Comparison of ENCODE assay signal across 12 cellular contexts in the genomic region with DNA sequence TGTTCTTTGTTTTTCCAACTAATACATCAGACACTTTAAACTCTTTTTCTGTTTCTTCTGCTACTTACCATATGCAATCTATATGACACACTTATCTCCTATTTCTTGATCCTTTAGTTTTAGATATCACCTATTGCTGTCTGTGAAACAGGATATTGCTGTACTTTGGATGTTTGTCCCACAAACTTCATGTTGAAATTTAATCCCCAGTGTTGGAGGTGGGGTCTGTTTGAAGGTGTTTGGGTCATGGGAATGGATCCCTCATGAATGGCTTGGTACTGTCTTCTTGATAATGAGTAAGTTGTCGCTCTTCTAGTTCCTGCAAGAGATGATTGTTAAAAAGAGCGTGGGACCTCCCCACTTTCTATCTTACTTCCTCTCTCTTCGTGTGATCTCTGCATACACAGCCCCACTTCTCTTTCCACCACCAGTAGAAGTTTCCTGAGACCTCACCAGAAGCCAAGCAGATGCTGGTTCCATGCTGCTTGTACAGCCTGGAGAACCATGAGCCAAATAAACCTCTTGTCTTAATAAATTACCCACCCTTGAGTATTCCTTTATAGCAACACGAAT.
DNase-seq lines count a peak whose midpoint lies in the region; ATAC-seq, FAIRE-seq and TF ChIP-seq lines count a peak whose summit lies in the region.
"Had no signal": no experiment of that assay in that cellular context is flagged by ENCODE, and none has a peak within 500 bp of the region (broad histone marks: within the 10 kb centered on the region; RNA-seq: fewer than 3 reads in every experiment).

No MANE protein-coding gene starts in this region.

- POLR2A ChIA-PET in GM12878 (lab: Charles Lee): no interaction called here

- no peaks in the 10 kb centered on the region for H4K20me1 ChIP-seq in GM12878 (ENCODE audit: control insufficient read depth, insufficient read depth)

- in situ Hi-C loops in GM12878 (cut with MboI): no loop called here

- peaks cover 3 to 6% of the 10 kb centered on the region in 2 donors for H3K36me3 Mint-ChIP-seq in activated T-cell treated with anti-CD3 and anti-CD28 coated beads, Interleukin-2, amount 50 U/mL, for 72 hours (ENCODE audit: insufficient read depth in 2 of 2)

- peak; percentile 78 for FAIRE-seq in GM12878 (lab: Jason Lieb, UNC)

- peaks cover 40% of the 10 kb centered on the region for H3K27me3 Mint-ChIP-seq in activated T-cell treated with anti-CD3 and anti-CD28 coated beads, Interleukin-2, amount 50 U/mL, for 72 hours (ENCODE audit: low read depth)

- DNase-seq in GM12878 (ENCODE audit: low read depth, low spot score) (peak; percentile 21), anterior cingulate cortex (lab: John Stamatoyannopoulos, UW) (no peak), NCI-H2196 (lab: John Stamatoyannopoulos, UW; ENCODE audit: unreplicated experiment) (no peak), HCEC 1CT (no peak)
- DNase-seq in activated T-cell treated with anti-CD3 and anti-CD28 coated beads, Interleukin-2, amount 50 U/mL, for 72 hours: no peak
- DNase-seq: activated T-cell treated with anti-CD3 and anti-CD28 coated beads, Interleukin-2, amount 50 U/mL, for 48 hours; DMS 273 treated with DMSO at 0.1 percent for 48 hours; H9; MG63 had no signal

- H3K4me1 Mint-ChIP-seq in activated T-cell treated with anti-CD3 and anti-CD28 coated beads, Interleukin-2, amount 50 U/mL, for 72 hours (ENCODE audit: low read depth): no peaks in the 10 kb centered on the region

- no peak overlapping the region for H2AFZ ChIP-seq in GM12878 (ENCODE audit: control insufficient read depth, low read depth, low read length)

- H3K4me3 ChIP-seq in GM12878: no peak overlapping the region
- H3K4me3 ChIP-seq: MG63 had no signal

- CTCF ChIA-PET in GM12878 (lab: Yijun Ruan, JAX): interaction anchor here (2.0 to 2.1 kb wide), 2 partner anchors 8 to 334 kb away, joined by 6 to 9 read pairs; no protein-coding TSS in a partner anchor

- no peaks in the 10 kb centered on the region for H3K79me2 ChIP-seq in GM12878 (ENCODE audit: control insufficient read depth, insufficient read depth, low read length)

- RAD21 ChIA-PET in GM12878 (lab: Charles Lee; ENCODE audit: unreplicated experiment): no interaction called here

- no peaks in the 10 kb centered on the region; the same call in 1 of the 2 replicates for H3K4me1 ChIP-seq in GM12878 (ENCODE audit: control insufficient read depth, insufficient read depth, low read length)

- peak overlapping the region; percentile 29; the same call in 1 of the 2 replicates for H3K27ac ChIP-seq in GM12878 (ENCODE audit: control insufficient read depth, insufficient read depth)

- TF ChIP-seq RAD21 in GM12878 (IDR thresholded peaks at IDR 0.05; ENCODE audit: insufficient read depth, low read depth, low read length): no peak

- no peaks in the 10 kb centered on the region; the same call in 2 of the 3 replicates for H3K9me3 ChIP-seq in GM12878 (replicated peaks; ENCODE audit: control insufficient read depth, insufficient read depth, low read length)

- BruUV-seq in GM12878 (replicated peaks; lab: Mats Ljungman, UMichigan): no TSS peak

- WGBS in GM12878 (ENCODE audit: insufficient coverage, insufficient replicate concordance, low lambda C conversion rate, missing lambda C conversion rate): 16% methylated on average over 4 of the region's 4 CpGs

- H3K4me2 ChIP-seq in GM12878 (ENCODE audit: control insufficient read depth, insufficient read depth): no peak overlapping the region; the same call in 1 of the 2 replicates

- ATAC-seq in GM18858 (IDR thresholded peaks at IDR 0.05; ENCODE audit: unreplicated experiment): peak; percentile 97
- peak; percentile 92 for ATAC-seq in GM21515 (IDR thresholded peaks at IDR 0.05; ENCODE audit: unreplicated experiment)
- ATAC-seq in HG03097 (IDR thresholded peaks at IDR 0.05; ENCODE audit: low FRiP score, unreplicated experiment): peak; percentile 61
- peak; percentile 90 for ATAC-seq in GM12878
- ATAC-seq in activated T-cell treated with anti-CD3 and anti-CD28 coated beads, Interleukin-2, amount 50 U/mL, for 72 hours (replicated peaks in 1 of 2): no peak

- no peak for TF ChIP-seq CTCF in GM12878 (IDR thresholded peaks at IDR 0.05 in 2 of 3, conservative IDR thresholded peaks at IDR 0.05 in 1 of 3; ENCODE audit: control insufficient read depth in 2 of 3, extremely low read depth in 1 of 3, insufficient read depth in 1 of 3, low read depth in 3 of 3, low read length in 3 of 3)

- no peaks in the 10 kb centered on the region for H3K36me3 ChIP-seq in GM12878 (ENCODE audit: control insufficient read depth in 2 of 2, insufficient read depth in 2 of 2, low read length in 1 of 2)
- H3K36me3 ChIP-seq: MG63 had no signal

- SMC1A ChIA-PET in GM12878 (lab: Charles Lee; ENCODE audit: uncharacterized antibody, unreplicated experiment): interaction anchor here (1.0 to 1.4 kb wide), 3 partner anchors 15 to 69 kb away, joined by 4 to 12 read pairs (median 4); no protein-coding TSS in a partner anchor

- no peak for TF ChIP-seq EP300 in GM12878 (IDR thresholded peaks at IDR 0.05; ENCODE audit: borderline replicate concordance in 1 of 2, control insufficient read depth in 1 of 2, low read depth in 2 of 2, low read length in 2 of 2)

- no peak overlapping the region for H3K4me3 Mint-ChIP-seq in activated T-cell treated with anti-CD3 and anti-CD28 coated beads, Interleukin-2, amount 50 U/mL, for 72 hours
- H3K4me3 Mint-ChIP-seq: H9 had no signal

- TF ChIP-seq POLR2A in GM12878 (IDR thresholded peaks at IDR 0.05; ENCODE audit: low read depth, low read length): no peak

- H3K9ac ChIP-seq in GM12878 (ENCODE audit: control insufficient read depth, insufficient read depth, low read length): no peak overlapping the region

- intact Hi-C loops in GM12878 (cut with micrococcal nuclease; ENCODE audit: unreplicated experiment): no loop called here

- H3K9me3 Mint-ChIP-seq in activated T-cell treated with anti-CD3 and anti-CD28 coated beads, Interleukin-2, amount 50 U/mL, for 72 hours: peaks cover 5% of the 10 kb centered on the region in 2 donors

- H3K27ac Mint-ChIP-seq in activated T-cell treated with anti-CD3 and anti-CD28 coated beads, Interleukin-2, amount 50 U/mL, for 72 hours: no peak overlapping the region
- H3K27ac Mint-ChIP-seq: H9 had no signal

- H3K27me3 ChIP-seq in GM12878 (replicated peaks in 1 of 2; ENCODE audit: control insufficient read depth in 2 of 2, insufficient read depth in 2 of 2, low read length in 1 of 2): no peaks in the 10 kb centered on the region
- H3K27me3 ChIP-seq: MG63 had no signal

TF ChIP-seq in GM12878, 131 proteins besides CTCF, POLR2A, EP300 and RAD21:
- TF ChIP-seq, protein P1, sequence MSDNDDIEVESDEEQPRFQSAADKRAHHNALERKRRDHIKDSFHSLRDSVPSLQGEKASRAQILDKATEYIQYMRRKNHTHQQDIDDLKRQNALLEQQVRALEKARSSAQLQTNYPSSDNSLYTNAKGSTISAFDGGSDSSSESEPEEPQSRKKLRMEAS (IDR thresholded peaks at IDR 0.05; ENCODE audit: low read depth, low read length): no peak
- peak; percentile 29; the same call in 1 of the 2 replicates for TF ChIP-seq MTA2 (IDR thresholded peaks at IDR 0.05; ENCODE audit: low read depth)
- 0 out of 4 replicates have a peak, but pooled peaks have one; percentile 7 to 22 for TF ChIP-seq IKZF2 (IDR thresholded peaks at IDR 0.05)
- no peak for TF ChIP-seq USF2 (IDR thresholded peaks at IDR 0.05; ENCODE audit: borderline replicate concordance, low read depth, low read length)
- 0 out of 2 replicates have a peak, but pooled peaks have one; percentile 16 for TF ChIP-seq ZNF24 (IDR thresholded peaks at IDR 0.05)
- peak; percentile 85 for TF ChIP-seq SPI1 (IDR thresholded peaks at IDR 0.05; ENCODE audit: borderline replicate concordance, insufficient read depth, low read depth, low read length)
- 0 out of 2 replicates have a peak, but pooled peaks have one; percentile 21 for TF ChIP-seq MLLT1 (IDR thresholded peaks at IDR 0.05)
- TF ChIP-seq RUNX3 (IDR thresholded peaks at IDR 0.05; ENCODE audit: low read length): no peak

Comparison
In these comparisons a context has a peak if more than half of its experiments do, and no peak if none do; other contexts are left out.
1. ATAC-seq: peak in GM18858 (single experiment), GM21515 (single experiment), HG03097 (single experiment) and GM12878 (single experiment); none in activated T-cell treated with anti-CD3 and anti-CD28 coated beads, Interleukin-2, amount 50 U/mL, for 72 hours (0 of 2).